Comparison of ENCODE assay signal across 22 cellular contexts in genomic region chr3:193845144-193845543, GRCh38.
"Had no signal": no experiment of that assay in that cellular context is flagged by ENCODE, and none has a peak within 500 bp of the region (broad histone marks: within the 10 kb centered on the region; RNA-seq: fewer than 3 reads in every experiment).

No MANE protein-coding gene starts in this region.

- H3K4me3 ChIP-seq: cardiac muscle cell, lung, spleen, testis, tibial nerve had no signal

- H3K36me3 Mint-ChIP-seq: naive thymus-derived CD8-positive, alpha-beta T cell; stimulated activated memory B cell treated with anti-CD40 and anti-IgM and Interleukin-4, amounts not matched to agents 10 μg/mL and 1 μg/mL and 100 μg/mL, for 72 hours had no signal

- H3K9me3 Mint-ChIP-seq: stimulated activated memory B cell treated with anti-CD40 and anti-IgM and Interleukin-4, amounts not matched to agents 10 μg/mL and 1 μg/mL and 100 μg/mL, for 72 hours had no signal

- H3K27me3 ChIP-seq: cardiac muscle cell, spleen, testis had no signal

- ATAC-seq: left lobe of liver; naive thymus-derived CD8-positive, alpha-beta T cell; sciatic nerve; stimulated activated memory B cell treated with anti-CD40 and anti-IgM and Interleukin-4, amounts not matched to agents 10 μg/mL and 1 μg/mL and 100 μg/mL, for 72 hours had no signal

- H3K9me3 ChIP-seq: spleen, testis, tibial nerve had no signal

- H3K27ac Mint-ChIP-seq: naive thymus-derived CD8-positive, alpha-beta T cell; stimulated activated memory B cell treated with anti-CD40 and anti-IgM and Interleukin-4, amounts not matched to agents 10 μg/mL and 1 μg/mL and 100 μg/mL, for 72 hours; stimulated activated naive CD8-positive, alpha-beta T cell treated with anti-CD3 and anti-CD28 coated beads, Interleukin-15, Interleukin-2, amounts not matched to agents 100 ng/mL and 50 ng/mL, for 24 hours had no signal

- H3K4me3 Mint-ChIP-seq: naive thymus-derived CD8-positive, alpha-beta T cell; neural crest cell; stimulated activated memory B cell treated with anti-CD40 and anti-IgM and Interleukin-4, amounts not matched to agents 10 μg/mL and 1 μg/mL and 100 μg/mL, for 72 hours; stimulated activated naive CD8-positive, alpha-beta T cell treated with anti-CD3 and anti-CD28 coated beads, Interleukin-15, Interleukin-2, amounts not matched to agents 100 ng/mL and 50 ng/mL, for 24 hours had no signal

- H3K27ac ChIP-seq: cardiac muscle cell, spleen, testis, tibial nerve had no signal

- H3K4me1 ChIP-seq: testis, tibial nerve had no signal

- H3K36me3 ChIP-seq: cardiac muscle cell, spleen, tibial nerve had no signal

- H3K27me3 Mint-ChIP-seq: stimulated activated memory B cell treated with anti-CD40 and anti-IgM and Interleukin-4, amounts not matched to agents 10 μg/mL and 1 μg/mL and 100 μg/mL, for 72 hours had no signal

- DNase-seq: cerebellar nuclear complex; dermis blood vessel endothelial cell; effector CD4-positive, alpha-beta T cell; foreskin melanocyte; head of caudate nucleus; hippocampal formation; mesendoderm; naive thymus-derived CD8-positive, alpha-beta T cell; occipital lobe; spleen; stimulated activated CD4-positive, alpha-beta T cell treated with anti-CD3 and anti-CD28 coated beads, Interleukin-15, amount 100 ng/mL, for 24 hours; stimulated activated CD4-positive, alpha-beta T cell treated with anti-CD3 and anti-CD28 coated beads, Interleukin-1b, Interleukin-23, amount 100 ng/mL, for 48 hours; stimulated activated CD4-positive, alpha-beta T cell treated with anti-CD3 and anti-CD28 coated beads, Interleukin-4, amount 100 ng/mL, for 24 hours; testis had no signal
